ENCODE assay signal across 2 cellular contexts in the genomic region with DNA sequence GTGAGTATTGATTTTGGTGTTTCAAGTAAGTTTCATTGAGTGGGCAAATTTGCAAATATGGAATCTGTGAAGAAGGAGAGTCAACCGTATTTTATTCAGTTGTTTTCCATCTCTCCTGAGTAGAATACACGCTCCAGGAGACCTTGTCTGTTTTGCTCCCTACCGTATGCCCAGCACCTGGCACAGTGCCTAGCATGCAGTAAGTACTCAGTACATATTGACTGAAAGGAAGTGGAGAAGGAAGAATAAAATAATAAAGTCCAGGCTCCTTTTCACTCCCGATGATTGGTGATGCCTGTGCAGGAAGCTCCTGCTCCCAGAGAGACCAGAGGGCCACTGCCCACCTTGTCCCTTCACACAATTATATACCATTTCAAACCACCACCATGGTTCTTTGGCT.
TF ChIP-seq lines count a peak whose summit lies in the region.

No MANE protein-coding gene starts in this region.

TF ChIP-seq in SK-N-SH, 30 proteins besides CTCF, POLR2A, EP300 and RAD21 (continued from another document):
- TF ChIP-seq, protein P1, sequence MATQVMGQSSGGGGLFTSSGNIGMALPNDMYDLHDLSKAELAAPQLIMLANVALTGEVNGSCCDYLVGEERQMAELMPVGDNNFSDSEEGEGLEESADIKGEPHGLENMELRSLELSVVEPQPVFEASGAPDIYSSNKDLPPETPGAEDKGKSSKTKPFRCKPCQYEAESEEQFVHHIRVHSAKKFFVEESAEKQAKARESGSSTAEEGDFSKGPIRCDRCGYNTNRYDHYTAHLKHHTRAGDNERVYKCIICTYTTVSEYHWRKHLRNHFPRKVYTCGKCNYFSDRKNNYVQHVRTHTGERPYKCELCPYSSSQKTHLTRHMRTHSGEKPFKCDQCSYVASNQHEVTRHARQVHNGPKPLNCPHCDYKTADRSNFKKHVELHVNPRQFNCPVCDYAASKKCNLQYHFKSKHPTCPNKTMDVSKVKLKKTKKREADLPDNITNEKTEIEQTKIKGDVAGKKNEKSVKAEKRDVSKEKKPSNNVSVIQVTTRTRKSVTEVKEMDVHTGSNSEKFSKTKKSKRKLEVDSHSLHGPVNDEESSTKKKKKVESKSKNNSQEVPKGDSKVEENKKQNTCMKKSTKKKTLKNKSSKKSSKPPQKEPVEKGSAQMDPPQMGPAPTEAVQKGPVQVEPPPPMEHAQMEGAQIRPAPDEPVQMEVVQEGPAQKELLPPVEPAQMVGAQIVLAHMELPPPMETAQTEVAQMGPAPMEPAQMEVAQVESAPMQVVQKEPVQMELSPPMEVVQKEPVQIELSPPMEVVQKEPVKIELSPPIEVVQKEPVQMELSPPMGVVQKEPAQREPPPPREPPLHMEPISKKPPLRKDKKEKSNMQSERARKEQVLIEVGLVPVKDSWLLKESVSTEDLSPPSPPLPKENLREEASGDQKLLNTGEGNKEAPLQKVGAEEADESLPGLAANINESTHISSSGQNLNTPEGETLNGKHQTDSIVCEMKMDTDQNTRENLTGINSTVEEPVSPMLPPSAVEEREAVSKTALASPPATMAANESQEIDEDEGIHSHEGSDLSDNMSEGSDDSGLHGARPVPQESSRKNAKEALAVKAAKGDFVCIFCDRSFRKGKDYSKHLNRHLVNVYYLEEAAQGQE (IDR thresholded peaks at IDR 0.05; ENCODE audit: low read depth, low read length) = no peak
- no peak for TF ChIP-seq TCF12 (IDR thresholded peaks at IDR 0.05)
- TF ChIP-seq, protein P2, sequence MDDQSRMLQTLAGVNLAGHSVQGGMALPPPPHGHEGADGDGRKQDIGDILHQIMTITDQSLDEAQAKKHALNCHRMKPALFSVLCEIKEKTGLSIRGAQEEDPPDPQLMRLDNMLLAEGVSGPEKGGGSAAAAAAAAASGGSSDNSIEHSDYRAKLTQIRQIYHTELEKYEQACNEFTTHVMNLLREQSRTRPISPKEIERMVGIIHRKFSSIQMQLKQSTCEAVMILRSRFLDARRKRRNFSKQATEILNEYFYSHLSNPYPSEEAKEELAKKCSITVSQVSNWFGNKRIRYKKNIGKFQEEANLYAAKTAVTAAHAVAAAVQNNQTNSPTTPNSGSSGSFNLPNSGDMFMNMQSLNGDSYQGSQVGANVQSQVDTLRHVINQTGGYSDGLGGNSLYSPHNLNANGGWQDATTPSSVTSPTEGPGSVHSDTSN (IDR thresholded peaks at IDR 0.05) = no peak
- TF ChIP-seq, protein P3, sequence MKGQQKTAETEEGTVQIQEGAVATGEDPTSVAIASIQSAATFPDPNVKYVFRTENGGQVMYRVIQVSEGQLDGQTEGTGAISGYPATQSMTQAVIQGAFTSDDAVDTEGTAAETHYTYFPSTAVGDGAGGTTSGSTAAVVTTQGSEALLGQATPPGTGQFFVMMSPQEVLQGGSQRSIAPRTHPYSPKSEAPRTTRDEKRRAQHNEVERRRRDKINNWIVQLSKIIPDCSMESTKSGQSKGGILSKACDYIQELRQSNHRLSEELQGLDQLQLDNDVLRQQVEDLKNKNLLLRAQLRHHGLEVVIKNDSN (IDR thresholded peaks at IDR 0.05; ENCODE audit: borderline replicate concordance, low read depth) = no peak
- TF ChIP-seq, protein P4, sequence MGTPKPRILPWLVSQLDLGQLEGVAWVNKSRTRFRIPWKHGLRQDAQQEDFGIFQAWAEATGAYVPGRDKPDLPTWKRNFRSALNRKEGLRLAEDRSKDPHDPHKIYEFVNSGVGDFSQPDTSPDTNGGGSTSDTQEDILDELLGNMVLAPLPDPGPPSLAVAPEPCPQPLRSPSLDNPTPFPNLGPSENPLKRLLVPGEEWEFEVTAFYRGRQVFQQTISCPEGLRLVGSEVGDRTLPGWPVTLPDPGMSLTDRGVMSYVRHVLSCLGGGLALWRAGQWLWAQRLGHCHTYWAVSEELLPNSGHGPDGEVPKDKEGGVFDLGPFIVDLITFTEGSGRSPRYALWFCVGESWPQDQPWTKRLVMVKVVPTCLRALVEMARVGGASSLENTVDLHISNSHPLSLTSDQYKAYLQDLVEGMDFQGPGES (IDR thresholded peaks at IDR 0.05; ENCODE audit: low read depth, low read length) = no peak
- TF ChIP-seq CHD2 (IDR thresholded peaks at IDR 0.05; ENCODE audit: low read length, partially characterized antibody) = no peak

TF ChIP-seq in SK-N-SH treated with all-trans-retinoic acid at 6 μM for 48 hours, 23 proteins besides CTCF, POLR2A, EP300 and RAD21 (continued from another document):
- TF ChIP-seq, protein P5, sequence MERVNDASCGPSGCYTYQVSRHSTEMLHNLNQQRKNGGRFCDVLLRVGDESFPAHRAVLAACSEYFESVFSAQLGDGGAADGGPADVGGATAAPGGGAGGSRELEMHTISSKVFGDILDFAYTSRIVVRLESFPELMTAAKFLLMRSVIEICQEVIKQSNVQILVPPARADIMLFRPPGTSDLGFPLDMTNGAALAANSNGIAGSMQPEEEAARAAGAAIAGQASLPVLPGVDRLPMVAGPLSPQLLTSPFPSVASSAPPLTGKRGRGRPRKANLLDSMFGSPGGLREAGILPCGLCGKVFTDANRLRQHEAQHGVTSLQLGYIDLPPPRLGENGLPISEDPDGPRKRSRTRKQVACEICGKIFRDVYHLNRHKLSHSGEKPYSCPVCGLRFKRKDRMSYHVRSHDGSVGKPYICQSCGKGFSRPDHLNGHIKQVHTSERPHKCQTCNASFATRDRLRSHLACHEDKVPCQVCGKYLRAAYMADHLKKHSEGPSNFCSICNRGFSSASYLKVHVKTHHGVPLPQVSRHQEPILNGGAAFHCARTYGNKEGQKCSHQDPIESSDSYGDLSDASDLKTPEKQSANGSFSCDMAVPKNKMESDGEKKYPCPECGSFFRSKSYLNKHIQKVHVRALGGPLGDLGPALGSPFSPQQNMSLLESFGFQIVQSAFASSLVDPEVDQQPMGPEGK (CRISPR knock-in tag; IDR thresholded peaks at IDR 0.05; ENCODE audit: borderline replicate concordance) = no peak
- no peak for TF ChIP-seq PPARA (CRISPR knock-in tag; IDR thresholded peaks at IDR 0.05; ENCODE audit: borderline replicate concordance)
- TF ChIP-seq ZNF70 (CRISPR knock-in tag; IDR thresholded peaks at IDR 0.05) = no peak
- no peak for TF ChIP-seq OSR1 (CRISPR knock-in tag; IDR thresholded peaks at IDR 0.05)
- TF ChIP-seq, protein P6, sequence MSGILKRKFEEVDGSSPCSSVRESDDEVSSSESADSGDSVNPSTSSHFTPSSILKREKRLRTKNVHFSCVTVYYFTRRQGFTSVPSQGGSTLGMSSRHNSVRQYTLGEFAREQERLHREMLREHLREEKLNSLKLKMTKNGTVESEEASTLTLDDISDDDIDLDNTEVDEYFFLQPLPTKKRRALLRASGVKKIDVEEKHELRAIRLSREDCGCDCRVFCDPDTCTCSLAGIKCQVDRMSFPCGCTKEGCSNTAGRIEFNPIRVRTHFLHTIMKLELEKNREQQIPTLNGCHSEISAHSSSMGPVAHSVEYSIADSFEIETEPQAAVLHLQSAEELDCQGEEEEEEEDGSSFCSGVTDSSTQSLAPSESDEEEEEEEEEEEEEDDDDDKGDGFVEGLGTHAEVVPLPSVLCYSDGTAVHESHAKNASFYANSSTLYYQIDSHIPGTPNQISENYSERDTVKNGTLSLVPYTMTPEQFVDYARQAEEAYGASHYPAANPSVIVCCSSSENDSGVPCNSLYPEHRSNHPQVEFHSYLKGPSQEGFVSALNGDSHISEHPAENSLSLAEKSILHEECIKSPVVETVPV (CRISPR knock-in tag; IDR thresholded peaks at IDR 0.05) = no peak
- TF ChIP-seq ZNF8 (CRISPR knock-in tag; IDR thresholded peaks at IDR 0.05) = no peak
- TF ChIP-seq ZFP30 (CRISPR knock-in tag; IDR thresholded peaks at IDR 0.05) = no peak
- TF ChIP-seq ARNTL (CRISPR knock-in tag; IDR thresholded peaks at IDR 0.05; ENCODE audit: borderline replicate concordance, low read depth) = no peak
- TF ChIP-seq, protein P7, sequence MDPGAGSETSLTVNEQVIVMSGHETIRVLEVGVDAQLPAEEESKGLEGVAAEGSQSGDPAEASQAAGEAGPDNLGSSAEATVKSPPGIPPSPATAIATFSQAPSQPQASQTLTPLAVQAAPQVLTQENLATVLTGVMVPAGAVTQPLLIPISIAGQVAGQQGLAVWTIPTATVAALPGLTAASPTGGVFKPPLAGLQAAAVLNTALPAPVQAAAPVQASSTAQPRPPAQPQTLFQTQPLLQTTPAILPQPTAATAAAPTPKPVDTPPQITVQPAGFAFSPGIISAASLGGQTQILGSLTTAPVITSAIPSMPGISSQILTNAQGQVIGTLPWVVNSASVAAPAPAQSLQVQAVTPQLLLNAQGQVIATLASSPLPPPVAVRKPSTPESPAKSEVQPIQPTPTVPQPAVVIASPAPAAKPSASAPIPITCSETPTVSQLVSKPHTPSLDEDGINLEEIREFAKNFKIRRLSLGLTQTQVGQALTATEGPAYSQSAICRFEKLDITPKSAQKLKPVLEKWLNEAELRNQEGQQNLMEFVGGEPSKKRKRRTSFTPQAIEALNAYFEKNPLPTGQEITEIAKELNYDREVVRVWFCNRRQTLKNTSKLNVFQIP (CRISPR knock-in tag; IDR thresholded peaks at IDR 0.05; ENCODE audit: borderline replicate concordance, low read depth) = no peak
- TF ChIP-seq ZFP3 (CRISPR knock-in tag; IDR thresholded peaks at IDR 0.05) = no peak
- no peak for TF ChIP-seq GLIS3 (CRISPR knock-in tag; IDR thresholded peaks at IDR 0.05)
- TF ChIP-seq ZC3H10 (CRISPR knock-in tag; IDR thresholded peaks at IDR 0.05) = no peak
- TF ChIP-seq ZNF565 (CRISPR knock-in tag; conservative IDR thresholded peaks at IDR 0.05; ENCODE audit: low read depth) = no peak
- TF ChIP-seq, protein P8, sequence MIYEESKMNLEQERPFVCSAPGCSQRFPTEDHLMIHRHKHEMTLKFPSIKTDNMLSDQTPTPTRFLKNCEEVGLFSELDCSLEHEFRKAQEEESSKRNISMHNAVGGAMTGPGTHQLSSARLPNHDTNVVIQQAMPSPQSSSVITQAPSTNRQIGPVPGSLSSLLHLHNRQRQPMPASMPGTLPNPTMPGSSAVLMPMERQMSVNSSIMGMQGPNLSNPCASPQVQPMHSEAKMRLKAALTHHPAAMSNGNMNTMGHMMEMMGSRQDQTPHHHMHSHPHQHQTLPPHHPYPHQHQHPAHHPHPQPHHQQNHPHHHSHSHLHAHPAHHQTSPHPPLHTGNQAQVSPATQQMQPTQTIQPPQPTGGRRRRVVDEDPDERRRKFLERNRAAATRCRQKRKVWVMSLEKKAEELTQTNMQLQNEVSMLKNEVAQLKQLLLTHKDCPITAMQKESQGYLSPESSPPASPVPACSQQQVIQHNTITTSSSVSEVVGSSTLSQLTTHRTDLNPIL (CRISPR knock-in tag; IDR thresholded peaks at IDR 0.05; ENCODE audit: low read depth) = no peak
- TF ChIP-seq ISL1 (CRISPR knock-in tag; IDR thresholded peaks at IDR 0.05) = no peak
